In genomic region chr1:67754526-67754920, GRCh38 we compare ENCODE assay signal across 23 cellular contexts.
DNase-seq lines count a peak whose midpoint lies in the region; ATAC-seq and TF ChIP-seq lines count a peak whose summit lies in the region.
"Had no signal": no experiment of that assay in that cellular context is flagged by ENCODE, and none has a peak within 500 bp of the region (broad histone marks: within the 10 kb centered on the region; RNA-seq: fewer than 3 reads in every experiment).

No MANE protein-coding gene starts in this region.

- TF ChIP-seq CTCF in GM23338 (conservative IDR thresholded peaks at IDR 0.05; ENCODE audit: low read depth in 2 of 2) (no peak), ascending aorta (IDR thresholded peaks at IDR 0.05) (no peak), esophagus squamous epithelium (IDR thresholded peaks at IDR 0.05) (no peak), thyroid gland (IDR thresholded peaks at IDR 0.05) (no peak), transverse colon (IDR thresholded peaks at IDR 0.05) (no peak)

- no peaks in the 10 kb centered on the region for H3K9me2 ChIP-seq in GM23338 (ENCODE audit: insufficient read depth)

- ATAC-seq in GM23338, result no peak
- ATAC-seq: CD8-positive, alpha-beta T cell; SK-N-SH treated with all-trans-retinoic acid at 6 μM for 48 hours had no signal

- peak overlapping the region; percentile 65; the same call in 1 of the 2 replicates for H3K27ac Mint-ChIP-seq in GM23338
- H3K27ac Mint-ChIP-seq: CD8-positive, alpha-beta T cell; IgD-negative memory B cell had no signal

- DNase-seq in GM23338 (ENCODE audit: low spot score) (no peak), ascending aorta (ENCODE audit: low spot score in 2 of 2) (peak in 1 of 2 donors; percentile 27), esophagus squamous epithelium (lab: John Stamatoyannopoulos, UW) (no peak), thyroid gland (no peak), HCEC 1CT (no peak), MG63 (no peak), transverse colon (no peak)
- DNase-seq: activated CD4-positive, alpha-beta memory T cell treated with anti-CD3 and anti-CD28 coated beads, Interleukin-2, amount 10 ng/mL, durations not matched to agents 7 days and 5 days; activated CD4-positive, CD25-positive, alpha-beta regulatory T cell; activated T-cell treated with anti-CD3 and anti-CD28 coated beads for 4 hours; adrenal gland; CD8-positive, alpha-beta T cell; cortex of kidney; NCI-H1694; NCI-H2171; NCI-H524; RPMI8226; substantia nigra had no signal

- H2AFZ ChIP-seq in GM23338, result no peak overlapping the region

- TF ChIP-seq POLR2A in esophagus squamous epithelium (IDR thresholded peaks at IDR 0.05) (no peak), thyroid gland (IDR thresholded peaks at IDR 0.05) (no peak), transverse colon (IDR thresholded peaks at IDR 0.05) (no peak)

- in situ Hi-C loops in transverse colon (cut with MboI; ENCODE audit: low pct_ligation_motif_present in 1 of 4, low pct_unique_long_range_greater_than_20kb in 1 of 4, low sequenced_read_pairs in 3 of 4), result loop anchor here in 2 of 4 donors (10.0 kb wide), 3 partner anchors 60 to 220 kb away; no protein-coding TSS in a partner anchor

- WGBS in esophagus squamous epithelium, 2 donors, result 75 to 94% methylated on average over 4 of the region's 4 CpGs
- 72 to 83% methylated on average over 4 of the region's 4 CpGs for WGBS in thyroid gland, 2 donors
- 80% methylated on average over 4 of the region's 4 CpGs for WGBS in transverse colon (ENCODE audit: low coverage in 1 of 2), 2 donors

- peaks cover 3% of the 10 kb centered on the region for H3K27me3 Mint-ChIP-seq in GM23338 (ENCODE audit: insufficient read depth, low read depth, poor library complexity)
- H3K27me3 Mint-ChIP-seq: progenitor cell of endocrine pancreas had no signal

- no peaks in the 10 kb centered on the region for H3F3A ChIP-seq in GM23338 (replicated peaks; ENCODE audit: low read depth)

- no peak overlapping the region for H3K4me3 Mint-ChIP-seq in GM23338
- H3K4me3 Mint-ChIP-seq: activated CD4-positive, alpha-beta memory T cell treated with anti-CD3 and anti-CD28 coated beads, Interleukin-2, amount 10 ng/mL, durations not matched to agents 7 days and 5 days; CD8-positive, alpha-beta T cell; neural crest cell had no signal

- H3K27me3 ChIP-seq in GM23338 (ENCODE audit: insufficient read depth) (no peaks in the 10 kb centered on the region), ascending aorta (no peaks in the 10 kb centered on the region), esophagus squamous epithelium (no peaks in the 10 kb centered on the region), thyroid gland (no peaks in the 10 kb centered on the region), MG63 (no peaks in the 10 kb centered on the region), transverse colon (no peaks in the 10 kb centered on the region)
- H3K27me3 ChIP-seq: adrenal gland, vagina had no signal

- intact Hi-C loops in ascending aorta (cut with DNase I), result loop anchor here (5.0 to 10.0 kb wide), 2 partner anchors 137 to 320 kb away; partner anchors contain the start of gene SERBP1
- intact Hi-C loops in esophagus squamous epithelium (cut with DNase I), result no loop called here
- intact Hi-C loops in thyroid gland (cut with DNase I), result loop anchor here (5.0 to 10.0 kb wide), 3 partner anchors 37 to 200 kb away; partner anchors contain the start of gene GADD45A
- intact Hi-C loops in transverse colon (cut with DNase I; ENCODE audit: low total_unique reads), result loop anchor here (10.0 kb wide), 1 partner anchor 220 kb away; no protein-coding TSS in a partner anchor

- H3K9me3 ChIP-seq in ascending aorta (no peaks in the 10 kb centered on the region), esophagus squamous epithelium (no peaks in the 10 kb centered on the region), thyroid gland (no peaks in the 10 kb centered on the region), MG63 (no peaks in the 10 kb centered on the region), transverse colon (no peaks in the 10 kb centered on the region)
- H3K9me3 ChIP-seq: adrenal gland, vagina had no signal

- H3K27ac ChIP-seq in GM23338 (ENCODE audit: low read depth) (no peak overlapping the region), ascending aorta (peak overlapping the region; percentile 42 to 94), esophagus squamous epithelium (peak overlapping the region; percentile 57 to 93 (median 83)), thyroid gland (peak overlapping the region; percentile 80 to 95 (median 82)), transverse colon (peak overlapping the region in 1 of 4 donors; percentile 25)
- H3K27ac ChIP-seq: adrenal gland, vagina had no signal

- no peaks in the 10 kb centered on the region for H3K9me3 Mint-ChIP-seq in GM23338
- H3K9me3 Mint-ChIP-seq: activated CD4-positive, alpha-beta memory T cell treated with anti-CD3 and anti-CD28 coated beads, Interleukin-2, amount 10 ng/mL, durations not matched to agents 7 days and 5 days; CD8-positive, alpha-beta T cell; IgD-negative memory B cell; neural crest cell had no signal

- H3K4me3 ChIP-seq in GM23338, result no peak overlapping the region
- no peak overlapping the region for H3K4me3 ChIP-seq in ascending aorta
- H3K4me3 ChIP-seq in esophagus squamous epithelium, result no peak overlapping the region
- no peak overlapping the region for H3K4me3 ChIP-seq in thyroid gland (replicated peaks in 1 of 3)
- H3K4me3 ChIP-seq in MG63, result no peak overlapping the region
- H3K4me3 ChIP-seq in transverse colon, result no peak overlapping the region
- H3K4me3 ChIP-seq: adrenal gland, vagina had no signal

- no peaks in the 10 kb centered on the region; the same call in 2 of the 3 replicates for H3K36me3 Mint-ChIP-seq in GM23338 (ENCODE audit: low read depth)
- H3K36me3 Mint-ChIP-seq: CD8-positive, alpha-beta T cell; IgD-negative memory B cell had no signal

- peaks cover 49% of the 10 kb centered on the region for H3K4me1 Mint-ChIP-seq in GM23338

- peaks cover 30% of the 10 kb centered on the region for H3K4me1 ChIP-seq in GM23338 (ENCODE audit: insufficient read depth)
- H3K4me1 ChIP-seq in ascending aorta, result peaks cover 11 to 77% of the 10 kb centered on the region in 2 donors
- peaks cover 16 to 77% (median 38%) of the 10 kb centered on the region in 3 donors for H3K4me1 ChIP-seq in esophagus squamous epithelium
- H3K4me1 ChIP-seq in thyroid gland, result peaks cover 49 to 92% of the 10 kb centered on the region in 2 donors
- H3K4me1 ChIP-seq in transverse colon, result peaks cover 18 to 62% (median 34%) of the 10 kb centered on the region in 4 donors

- no peak overlapping the region for H3K4me2 ChIP-seq in GM23338

- no peaks in the 10 kb centered on the region; the same call in 1 of the 2 replicates for H4K20me1 ChIP-seq in GM23338 (replicated peaks; ENCODE audit: insufficient read depth)

- H3K36me3 ChIP-seq in GM23338 (ENCODE audit: insufficient read depth) (no peaks in the 10 kb centered on the region), ascending aorta (no peaks in the 10 kb centered on the region), esophagus squamous epithelium (no peaks in the 10 kb centered on the region), thyroid gland (no peaks in the 10 kb centered on the region), MG63 (peaks cover 44% of the 10 kb centered on the region), transverse colon (no peaks in the 10 kb centered on the region)
- H3K36me3 ChIP-seq: adrenal gland, vagina had no signal

- no peaks in the 10 kb centered on the region for H3K79me2 ChIP-seq in GM23338 (replicated peaks; ENCODE audit: insufficient read depth)

- no peak for TF ChIP-seq EP300 in transverse colon (IDR thresholded peaks at IDR 0.05; ENCODE audit: low read depth)

TF ChIP-seq in GM23338, 12 proteins besides CTCF, POLR2A, EP300 and RAD21:
- TF ChIP-seq STAT1 (IDR thresholded peaks at IDR 0.05; ENCODE audit: unreplicated experiment), result no peak
- TF ChIP-seq JUNB (IDR thresholded peaks at IDR 0.05; ENCODE audit: unreplicated experiment), result no peak
